ENCODE assay signal across 12 cellular contexts in the genomic region with DNA sequence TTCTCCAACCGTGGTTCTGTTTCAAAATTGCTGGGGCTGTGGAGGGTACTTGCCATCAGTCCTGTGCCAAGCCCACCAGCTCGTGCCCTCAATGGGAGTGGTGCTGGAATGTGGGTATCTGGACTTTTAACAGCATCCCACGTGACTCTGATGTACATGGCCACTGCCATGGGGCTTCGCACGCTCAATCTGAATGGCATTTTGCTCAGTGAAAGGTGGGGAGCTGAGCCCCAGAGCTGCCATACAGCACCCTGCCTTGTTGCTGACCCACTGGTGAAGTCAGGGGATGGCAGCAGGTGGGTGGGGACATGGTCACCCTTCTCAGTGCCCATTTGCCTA. TPM values are rescaled to one million over a fixed set of nuclear protein-coding genes. Genes with fewer than 3 reads are reported as not detected.
DNase-seq lines count a peak whose midpoint lies in the region; FAIRE-seq and TF ChIP-seq lines count a peak whose summit lies in the region.
"Had no signal": no experiment of that assay in that cellular context is flagged by ENCODE, and none has a peak within 500 bp of the region (broad histone marks: within the 10 kb centered on the region; RNA-seq: fewer than 3 reads in every experiment).

No MANE protein-coding gene starts in this region.

- DNase-seq in T-helper 1 cell (no peak), kidney (no peak), NCI-H526 treated with DMSO at 0.1 percent for 48 hours (lab: John Stamatoyannopoulos, UW) (no peak), T-helper 9 cell (no peak), NCI-H128 (lab: John Stamatoyannopoulos, UW; ENCODE audit: unreplicated experiment) (no peak)
- DNase-seq: foreskin melanocyte, HCEC 1CT, KG1 had no signal

- peak overlapping the region; percentile 73 for H3K4me3 Mint-ChIP-seq in T-helper 1 cell treated with Interleukin-12 subunit alpha and Interleukin-12 subunit beta and Interleukin-4 antibody, amounts not matched to agents 30 μg/mL and 1 μg/mL, for 36 hours
- H3K4me3 Mint-ChIP-seq in activated naive CD8-positive, alpha-beta T cell, result peak overlapping the region; percentile 86

- FAIRE-seq in kidney (lab: Jason Lieb, UNC), result no peak

- peak overlapping the region in 1 of 2 donors; percentile 53 for H3K4me3 ChIP-seq in kidney (ENCODE audit: low read length in 2 of 2)
- peak overlapping the region in 4 of 5 donors; percentile 41 to 67 (median 49) for H3K4me3 ChIP-seq in subcutaneous abdominal adipose tissue (ENCODE audit: low read depth in 1 of 5, low read length in 5 of 5)

- peaks cover 6 to 24% of the 10 kb centered on the region in 2 donors for H3K4me1 ChIP-seq in kidney (ENCODE audit: control insufficient read depth in 1 of 2, insufficient read depth in 1 of 2, low read depth in 1 of 2, low read length in 2 of 2)
- peaks cover 7 to 84% (median 68%) of the 10 kb centered on the region in 5 donors for H3K4me1 ChIP-seq in subcutaneous abdominal adipose tissue (ENCODE audit: control insufficient read depth in 5 of 5, insufficient read depth in 5 of 5, low read length in 5 of 5)

- intact Hi-C loops in kidney (cut with DNase I), result no loop called here

- peaks cover 39% of the 10 kb centered on the region for H3K27me3 Mint-ChIP-seq in T-helper 1 cell treated with Interleukin-12 subunit alpha and Interleukin-12 subunit beta and Interleukin-4 antibody, amounts not matched to agents 30 μg/mL and 1 μg/mL, for 36 hours (ENCODE audit: low read depth)
- H3K27me3 Mint-ChIP-seq in activated naive CD8-positive, alpha-beta T cell, result peaks cover 13% of the 10 kb centered on the region

- no peaks in the 10 kb centered on the region for H3K27me3 ChIP-seq in subcutaneous abdominal adipose tissue (ENCODE audit: control insufficient read depth in 5 of 5, insufficient read depth in 4 of 5, low read length in 5 of 5)

- H3K9ac ChIP-seq in kidney (ENCODE audit: low read length in 2 of 2), result peak overlapping the region in 1 of 2 donors; percentile 6
- H3K9ac ChIP-seq in subcutaneous abdominal adipose tissue (ENCODE audit: low read length in 5 of 5), result peak overlapping the region in 4 of 5 donors; percentile 11 to 56 (median 34)

- peak overlapping the region; percentile 8 for H3K27ac Mint-ChIP-seq in T-helper 1 cell treated with Interleukin-12 subunit alpha and Interleukin-12 subunit beta and Interleukin-4 antibody, amounts not matched to agents 30 μg/mL and 1 μg/mL, for 36 hours
- H3K27ac Mint-ChIP-seq in activated naive CD8-positive, alpha-beta T cell, result no peak overlapping the region

- no peak for TF ChIP-seq CTCF in kidney (IDR thresholded peaks at IDR 0.05; ENCODE audit: borderline replicate concordance, extremely low read depth, insufficient read depth)

- H3K27ac ChIP-seq in kidney (ENCODE audit: low read depth in 2 of 2, low read length in 2 of 2) (peak overlapping the region; percentile 43 to 67), subcutaneous abdominal adipose tissue (ENCODE audit: low read depth, low read length) (peak overlapping the region; percentile 72)
- H3K27ac ChIP-seq: 22Rv1 had no signal

- H3K36me3 ChIP-seq in kidney (ENCODE audit: control insufficient read depth in 1 of 2, insufficient read depth in 2 of 2, low read length in 2 of 2) (no peaks in the 10 kb centered on the region), subcutaneous abdominal adipose tissue (ENCODE audit: control insufficient read depth in 5 of 5, insufficient read depth in 5 of 5, low read length in 5 of 5) (no peaks in the 10 kb centered on the region)

- H3K9me3 ChIP-seq in kidney (ENCODE audit: control insufficient read depth in 1 of 2, low read length in 2 of 2) (no peaks in the 10 kb centered on the region), subcutaneous abdominal adipose tissue (ENCODE audit: control insufficient read depth in 5 of 5, low read length in 5 of 5) (no peaks in the 10 kb centered on the region)

- H3K9me3 Mint-ChIP-seq in T-helper 1 cell treated with Interleukin-12 subunit alpha and Interleukin-12 subunit beta and Interleukin-4 antibody, amounts not matched to agents 30 μg/mL and 1 μg/mL, for 36 hours, result no peaks in the 10 kb centered on the region
- no peaks in the 10 kb centered on the region for H3K9me3 Mint-ChIP-seq in activated naive CD8-positive, alpha-beta T cell (ENCODE audit: low read depth)

- peaks cover 9% of the 10 kb centered on the region for H3K4me1 Mint-ChIP-seq in T-helper 1 cell treated with Interleukin-12 subunit alpha and Interleukin-12 subunit beta and Interleukin-4 antibody, amounts not matched to agents 30 μg/mL and 1 μg/mL, for 36 hours (ENCODE audit: low read depth)
- peaks cover 22% of the 10 kb centered on the region for H3K4me1 Mint-ChIP-seq in activated naive CD8-positive, alpha-beta T cell (ENCODE audit: low read depth)

- H3K36me3 Mint-ChIP-seq in T-helper 1 cell treated with Interleukin-12 subunit alpha and Interleukin-12 subunit beta and Interleukin-4 antibody, amounts not matched to agents 30 μg/mL and 1 μg/mL, for 36 hours (ENCODE audit: low read depth), result no peaks in the 10 kb centered on the region
- no peaks in the 10 kb centered on the region for H3K36me3 Mint-ChIP-seq in activated naive CD8-positive, alpha-beta T cell

RNA-seq across cellular contexts. Expression of gene SYNPO, which starts 16.6 kb away (rescaled TPM):
- 87.6 TPM for total RNA-seq in kidney
- 46.3 TPM for polyA plus RNA-seq in kidney (ENCODE audit: insufficient read depth, low read depth, low replicate concordance)

RNA-seq across cellular contexts. Expression of gene MYOZ3, which starts 37.2 kb away (rescaled TPM):
- 0.66 TPM for total RNA-seq in kidney
- 1.3 TPM for polyA plus RNA-seq in kidney (ENCODE audit: insufficient read depth, low read depth, low replicate concordance)
